28 cellular contexts compared by ENCODE assay signal in genomic region chr10:104563051-104563450, GRCh38.
"Had no signal": no experiment of that assay in that cellular context is flagged by ENCODE, and none has a peak within 500 bp of the region (broad histone marks: within the 10 kb centered on the region; RNA-seq: fewer than 3 reads in every experiment).

No MANE protein-coding gene starts in this region.

- DNase-seq: stimulated activated CD4-positive, alpha-beta T cell treated with anti-CD3 and anti-CD28 coated beads, Interleukin-2, amount 100 ng/mL, for 48 hours; stimulated activated CD4-positive, alpha-beta T cell treated with anti-CD3 and anti-CD28 coated beads, Interleukin-4, amount 100 ng/mL, for 1 hour; stimulated activated CD4-positive, alpha-beta T cell treated with anti-CD3 and anti-CD28 coated beads, Interleukin-4, amount 100 ng/mL, for 24 hours; stimulated activated CD4-positive, alpha-beta T cell treated with anti-CD3 and anti-CD28 coated beads, Interleukin-4, amount 100 ng/mL, for 4 hours; stimulated activated CD8-positive, alpha-beta memory T cell treated with anti-CD3 and anti-CD28 coated beads, Interleukin-4, amount 100 ng/mL, for 48 hours; stimulated activated naive B cell treated with anti-CD40 and anti-IgM and Interleukin-4, amounts not matched to agents 10 μg/mL and 1 μg/mL and 100 μg/mL, for 72 hours; stimulated activated naive CD4-positive, alpha-beta T cell; stimulated activated naive CD4-positive, alpha-beta T cell treated with Interleukin-2 at 50 U/mL for 16 hours; stimulated activated naive CD8-positive, alpha-beta T cell treated with anti-CD3 and anti-CD28 coated beads, Interleukin-15, amount 100 ng/mL, for 72 hours; stimulated activated naive CD8-positive, alpha-beta T cell treated with anti-CD3 and anti-CD28 coated beads, Interleukin-15, Interleukin-2, amounts not matched to agents 100 U/mL and 50 U/mL, for 24 hours; stomach; substantia nigra; testis; thyroid gland; tibial artery; transverse colon; trophoblast cell; upper lobe of left lung; upper lobe of right lung; uterus had no signal

- H3K4me3 ChIP-seq: stomach, suprapubic skin, testis, thoracic aorta, thyroid gland, tibial artery, tibial nerve, transverse colon, upper lobe of left lung, upper lobe of right lung, uterus had no signal

- H3K9me3 Mint-ChIP-seq: stimulated activated naive CD8-positive, alpha-beta T cell treated with anti-CD3 and anti-CD28 coated beads, Interleukin-15, amount 100 ng/mL, for 72 hours; stimulated activated naive CD8-positive, alpha-beta T cell treated with anti-CD3 and anti-CD28 coated beads, Interleukin-15, Interleukin-2, amounts not matched to agents 100 ng/mL and 50 ng/mL, for 24 hours; type B pancreatic cell had no signal

- H3K36me3 Mint-ChIP-seq: stimulated activated effector memory CD8-positive, alpha-beta T cell treated with anti-CD3 and anti-CD28 coated beads, Interleukin-12 subunit alpha, Interleukin-12 subunit beta, amount 100 ng/mL, for 72 hours; stimulated activated memory B cell treated with anti-CD40 and anti-IgM and Interleukin-4, amounts not matched to agents 10 μg/mL and 1 μg/mL and 100 μg/mL, for 72 hours; stimulated activated naive B cell treated with anti-CD40 and anti-IgM and Interleukin-4, amounts not matched to agents 10 μg/mL and 1 μg/mL and 100 μg/mL, for 72 hours; type B pancreatic cell had no signal

- H3K27me3 Mint-ChIP-seq: stimulated activated memory B cell treated with anti-CD40 and anti-IgM and Interleukin-4, amounts not matched to agents 10 μg/mL and 1 μg/mL and 100 μg/mL, for 72 hours had no signal

- FAIRE-seq: urothelium cell line had no signal

- ATAC-seq: stimulated activated effector memory CD8-positive, alpha-beta T cell treated with anti-CD3 and anti-CD28 coated beads, Interleukin-12 subunit alpha, Interleukin-12 subunit beta, amount 100 ng/mL, for 72 hours; stimulated activated memory B cell treated with anti-CD40 and anti-IgM and Interleukin-4, amounts not matched to agents 10 μg/mL and 1 μg/mL and 100 μg/mL, for 72 hours; stimulated activated naive B cell treated with anti-CD40 and anti-IgM and Interleukin-4, amounts not matched to agents 10 μg/mL and 1 μg/mL and 100 μg/mL, for 72 hours; stimulated activated naive CD8-positive, alpha-beta T cell treated with anti-CD3 and anti-CD28 coated beads, Interleukin-15, amount 100 ng/mL, for 72 hours; stimulated activated naive CD8-positive, alpha-beta T cell treated with anti-CD3 and anti-CD28 coated beads, Interleukin-15, Interleukin-2, amounts not matched to agents 100 U/mL and 50 U/mL, for 24 hours; upper lobe of right lung had no signal

- H3K9me3 ChIP-seq: suprapubic skin, testis, thoracic aorta, thyroid gland, transverse colon, upper lobe of left lung, upper lobe of right lung, uterus had no signal

- H3K36me3 ChIP-seq: stomach, suprapubic skin, thoracic aorta, thyroid gland, tibial artery, tibial nerve, transverse colon, upper lobe of left lung, upper lobe of right lung, uterus had no signal

- H3K27me3 ChIP-seq: stomach, suprapubic skin, testis, thyroid gland, tibial artery, tibial nerve, transverse colon, upper lobe of left lung, upper lobe of right lung, uterus had no signal

- H3K27ac ChIP-seq: stomach, suprapubic skin, testis, thoracic aorta, thyroid gland, tibial artery, tibial nerve, transverse colon, upper lobe of left lung, upper lobe of right lung, uterus had no signal

- H3K27ac Mint-ChIP-seq: stimulated activated effector memory CD8-positive, alpha-beta T cell treated with anti-CD3 and anti-CD28 coated beads, Interleukin-12 subunit alpha, Interleukin-12 subunit beta, amount 100 ng/mL, for 72 hours; stimulated activated memory B cell treated with anti-CD40 and anti-IgM and Interleukin-4, amounts not matched to agents 10 μg/mL and 1 μg/mL and 100 μg/mL, for 72 hours; stimulated activated naive B cell treated with anti-CD40 and anti-IgM and Interleukin-4, amounts not matched to agents 10 μg/mL and 1 μg/mL and 100 μg/mL, for 72 hours; stimulated activated naive CD8-positive, alpha-beta T cell treated with anti-CD3 and anti-CD28 coated beads, Interleukin-15, amount 100 ng/mL, for 72 hours; stimulated activated naive CD8-positive, alpha-beta T cell treated with anti-CD3 and anti-CD28 coated beads, Interleukin-15, Interleukin-2, amounts not matched to agents 100 ng/mL and 50 ng/mL, for 24 hours; type B pancreatic cell had no signal

- H3K4me3 Mint-ChIP-seq: stimulated activated effector memory CD8-positive, alpha-beta T cell treated with anti-CD3 and anti-CD28 coated beads, Interleukin-12 subunit alpha, Interleukin-12 subunit beta, amount 100 ng/mL, for 72 hours; stimulated activated memory B cell treated with anti-CD40 and anti-IgM and Interleukin-4, amounts not matched to agents 10 μg/mL and 1 μg/mL and 100 μg/mL, for 72 hours; stimulated activated naive B cell treated with anti-CD40 and anti-IgM and Interleukin-4, amounts not matched to agents 10 μg/mL and 1 μg/mL and 100 μg/mL, for 72 hours; stimulated activated naive CD8-positive, alpha-beta T cell treated with anti-CD3 and anti-CD28 coated beads, Interleukin-15, amount 100 ng/mL, for 72 hours; stimulated activated naive CD8-positive, alpha-beta T cell treated with anti-CD3 and anti-CD28 coated beads, Interleukin-15, Interleukin-2, amounts not matched to agents 100 ng/mL and 50 ng/mL, for 24 hours; type B pancreatic cell had no signal

- H3K4me1 Mint-ChIP-seq: stimulated activated effector memory CD8-positive, alpha-beta T cell treated with anti-CD3 and anti-CD28 coated beads, Interleukin-12 subunit alpha, Interleukin-12 subunit beta, amount 100 ng/mL, for 72 hours; stimulated activated memory B cell treated with anti-CD40 and anti-IgM and Interleukin-4, amounts not matched to agents 10 μg/mL and 1 μg/mL and 100 μg/mL, for 72 hours had no signal

- H3K4me1 ChIP-seq: stomach, suprapubic skin, testis, thyroid gland, tibial artery, tibial nerve, transverse colon, upper lobe of left lung, upper lobe of right lung, uterus had no signal
